12 cellular contexts compared by ENCODE assay signal in genomic region chr18:21747764-21748693, GRCh38. TPM values are rescaled to one million over a fixed set of nuclear protein-coding genes. Genes with fewer than 3 reads are reported as not detected.
DNase-seq lines count a peak whose midpoint lies in the region; FAIRE-seq and TF ChIP-seq lines count a peak whose summit lies in the region.
"Had no signal": no experiment of that assay in that cellular context is flagged by ENCODE, and none has a peak within 500 bp of the region (broad histone marks: within the 10 kb centered on the region; RNA-seq: fewer than 3 reads in every experiment).

No MANE protein-coding gene starts in this region.

- H4K20me1 ChIP-seq in Loucy (ENCODE audit: insufficient read depth, low read length, poor library complexity, severe bottlenecking) = peaks cover 83% of the 10 kb centered on the region
- H4K20me1 ChIP-seq in smooth muscle cell (ENCODE audit: low read depth) = peaks cover 100% of the 10 kb centered on the region

- CTCF ChIA-PET in activated naive CD4-positive, alpha-beta T cell treated with anti-CD3 and anti-CD28 coated beads, Interleukin-2, amount 10 ng/mL, durations not matched to agents 7 days and 5 days (lab: Charles Lee) = interaction anchor here (0.6 to 1.1 kb wide), 3 partner anchors 12 to 72 kb away, joined by 3 read pairs; no protein-coding TSS in a partner anchor
- CTCF ChIA-PET in activated naive CD4-positive, alpha-beta T cell treated with anti-CD3 and anti-CD28 coated beads for 36 hours (lab: Charles Lee) = interaction anchor here (0.6 to 1.2 kb wide), 3 partner anchors 12 to 77 kb away, joined by 3 to 4 read pairs (median 3); no protein-coding TSS in a partner anchor

- DNase-seq in activated naive CD4-positive, alpha-beta T cell treated with anti-CD3 and anti-CD28 coated beads, Interleukin-2, amount 10 ng/mL, durations not matched to agents 7 days and 5 days = no peak
- no peak for DNase-seq in activated naive CD4-positive, alpha-beta T cell treated with anti-CD3 and anti-CD28 coated beads for 36 hours
- peak; percentile 28 for DNase-seq in amniotic epithelial cell (ENCODE audit: low read depth)
- DNase-seq in smooth muscle cell (lab: John Stamatoyannopoulos, UW; ENCODE audit: unreplicated experiment) = no peak
- DNase-seq in HTR-8/SVneo (ENCODE audit: insufficient read length, low spot score) = no peak
- DNase-seq in HAP-1 (ENCODE audit: low spot score in 2 of 2) = no peak
- DNase-seq in NCI-H1436 (lab: John Stamatoyannopoulos, UW) = no peak
- DNase-seq: body of pancreas, H7, NCI-H187, pancreas had no signal

- TF ChIP-seq CTCF in Loucy (conservative IDR thresholded peaks at IDR 0.05; ENCODE audit: low read length) (no peak), smooth muscle cell (IDR thresholded peaks at IDR 0.05; ENCODE audit: borderline replicate concordance, insufficient read depth, poor library complexity, severe bottlenecking) (no peak)

- H3K9me3 ChIP-seq in Loucy (ENCODE audit: insufficient read depth, low read depth, low read length) = no peaks in the 10 kb centered on the region
- no peaks in the 10 kb centered on the region for H3K9me3 ChIP-seq in smooth muscle cell (replicated peaks; ENCODE audit: low read depth)
- H3K9me3 ChIP-seq in HAP-1 = no peaks in the 10 kb centered on the region
- H3K9me3 ChIP-seq: body of pancreas, pancreas had no signal

- H3K9me2 ChIP-seq in Loucy (replicated peaks; ENCODE audit: low read depth, low read length) = no peaks in the 10 kb centered on the region

- in situ Hi-C loops in HAP-1 (cut with MboI; ENCODE audit: low sequenced_read_pairs) = loop anchor here (25.0 kb wide), 1 partner anchor 486 kb away; no protein-coding TSS in a partner anchor

- H3K36me3 Mint-ChIP-seq in activated naive CD4-positive, alpha-beta T cell treated with anti-CD3 and anti-CD28 coated beads, Interleukin-2, amount 10 ng/mL, durations not matched to agents 7 days and 5 days = peaks cover 8% of the 10 kb centered on the region
- peaks cover 1% of the 10 kb centered on the region for H3K36me3 Mint-ChIP-seq in activated naive CD4-positive, alpha-beta T cell treated with anti-CD3 and anti-CD28 coated beads for 36 hours (ENCODE audit: low read depth)

- H3F3A ChIP-seq in Loucy (ENCODE audit: low read depth) = peaks cover 3% of the 10 kb centered on the region; the same call in 1 of the 2 replicates
- no peaks in the 10 kb centered on the region for H3F3A ChIP-seq in smooth muscle cell (ENCODE audit: low read depth)

- H3K4me1 ChIP-seq in Loucy (ENCODE audit: insufficient read depth, low read length, poor library complexity, severe bottlenecking) (peaks cover 52% of the 10 kb centered on the region), smooth muscle cell (ENCODE audit: low read depth) (peaks cover 36% of the 10 kb centered on the region), HAP-1 (peaks cover 36% of the 10 kb centered on the region)

- H3K79me2 ChIP-seq in Loucy (ENCODE audit: insufficient read depth, low read length) = peaks cover 92% of the 10 kb centered on the region
- H3K79me2 ChIP-seq in smooth muscle cell (ENCODE audit: low read depth) = peaks cover 100% of the 10 kb centered on the region

- no peaks in the 10 kb centered on the region for H3K36me3 ChIP-seq in Loucy (ENCODE audit: insufficient read depth, low read length)
- H3K36me3 ChIP-seq in smooth muscle cell (ENCODE audit: low read depth) = no peaks in the 10 kb centered on the region
- no peaks in the 10 kb centered on the region for H3K36me3 ChIP-seq in HAP-1 (replicated peaks)
- H3K36me3 ChIP-seq: pancreas had no signal

- no peak for FAIRE-seq in HTR-8/SVneo (lab: Jason Lieb, UNC)
- FAIRE-seq: pancreas had no signal

- no peaks in the 10 kb centered on the region for H3K9me3 Mint-ChIP-seq in activated naive CD4-positive, alpha-beta T cell treated with anti-CD3 and anti-CD28 coated beads, Interleukin-2, amount 10 ng/mL, durations not matched to agents 7 days and 5 days
- H3K9me3 Mint-ChIP-seq in activated naive CD4-positive, alpha-beta T cell treated with anti-CD3 and anti-CD28 coated beads for 36 hours = no peaks in the 10 kb centered on the region

- H3K27me3 Mint-ChIP-seq in activated naive CD4-positive, alpha-beta T cell treated with anti-CD3 and anti-CD28 coated beads, Interleukin-2, amount 10 ng/mL, durations not matched to agents 7 days and 5 days = no peaks in the 10 kb centered on the region
- no peaks in the 10 kb centered on the region for H3K27me3 Mint-ChIP-seq in activated naive CD4-positive, alpha-beta T cell treated with anti-CD3 and anti-CD28 coated beads for 36 hours (ENCODE audit: low read depth)

- no peak overlapping the region for H3K4me3 Mint-ChIP-seq in activated naive CD4-positive, alpha-beta T cell treated with anti-CD3 and anti-CD28 coated beads, Interleukin-2, amount 10 ng/mL, durations not matched to agents 7 days and 5 days
- H3K4me3 Mint-ChIP-seq in activated naive CD4-positive, alpha-beta T cell treated with anti-CD3 and anti-CD28 coated beads for 36 hours = no peak overlapping the region

- WGBS in smooth muscle cell (ENCODE audit: low lambda C conversion rate) = 100% methylated on average over 2 of the region's 2 CpGs

- H3K27ac ChIP-seq in smooth muscle cell (ENCODE audit: low read depth) = no peak overlapping the region
- H3K27ac ChIP-seq: body of pancreas, pancreas had no signal

- H3K4me3 ChIP-seq in Loucy (ENCODE audit: low read length, poor library complexity, severe bottlenecking) = peak overlapping the region; percentile 84
- H3K4me3 ChIP-seq in smooth muscle cell = no peak overlapping the region
- no peak overlapping the region for H3K4me3 ChIP-seq in HAP-1
- H3K4me3 ChIP-seq: body of pancreas, pancreas had no signal

- peak overlapping the region; percentile 8 for H3K27ac Mint-ChIP-seq in activated naive CD4-positive, alpha-beta T cell treated with anti-CD3 and anti-CD28 coated beads, Interleukin-2, amount 10 ng/mL, durations not matched to agents 7 days and 5 days
- H3K27ac Mint-ChIP-seq in activated naive CD4-positive, alpha-beta T cell treated with anti-CD3 and anti-CD28 coated beads for 36 hours = no peak overlapping the region

- H2AFZ ChIP-seq in Loucy (ENCODE audit: low read length) = no peak overlapping the region
- H2AFZ ChIP-seq in smooth muscle cell (ENCODE audit: low read depth) = no peak overlapping the region

- intact Hi-C loops in activated naive CD4-positive, alpha-beta T cell treated with anti-CD3 and anti-CD28 coated beads for 36 hours (cut with micrococcal nuclease) = loop anchor here (10.0 kb wide), 2 partner anchors 553 to 957 kb away; no protein-coding TSS in a partner anchor

- H3K27me3 ChIP-seq in Loucy (ENCODE audit: insufficient read depth, low read length, poor library complexity, severe bottlenecking) = no peaks in the 10 kb centered on the region
- no peaks in the 10 kb centered on the region for H3K27me3 ChIP-seq in smooth muscle cell (ENCODE audit: low read depth)
- H3K27me3 ChIP-seq in HAP-1 (ENCODE audit: low read depth) = no peaks in the 10 kb centered on the region
- H3K27me3 ChIP-seq: body of pancreas, pancreas had no signal

- H3K4me2 ChIP-seq in Loucy (ENCODE audit: low read depth, low read length, poor library complexity, severe bottlenecking) (peak overlapping the region; percentile 90), smooth muscle cell (peak overlapping the region; percentile 12)

- H3K4me1 Mint-ChIP-seq in activated naive CD4-positive, alpha-beta T cell treated with anti-CD3 and anti-CD28 coated beads, Interleukin-2, amount 10 ng/mL, durations not matched to agents 7 days and 5 days = peaks cover 51% of the 10 kb centered on the region
- H3K4me1 Mint-ChIP-seq in activated naive CD4-positive, alpha-beta T cell treated with anti-CD3 and anti-CD28 coated beads for 36 hours (ENCODE audit: low read depth) = peaks cover 45% of the 10 kb centered on the region

- peak overlapping the region; percentile 21 for H3K9ac ChIP-seq in Loucy (ENCODE audit: low read depth, low read length, poor library complexity, severe bottlenecking)
- H3K9ac ChIP-seq in smooth muscle cell (ENCODE audit: low read depth) = no peak overlapping the region

RNA-seq across cellular contexts. Expression of gene MIB1, which starts 7.4 kb away (rescaled TPM):
- 10 to 100 TPM; 22.8 to 26.2 TPM for total RNA-seq in activated naive CD4-positive, alpha-beta T cell treated with anti-CD3 and anti-CD28 coated beads for 36 hours
- total RNA-seq in smooth muscle cell = 69.1 and 96.2 TPM in 2 replicates
- 9.2 and 10.8 TPM in 2 replicates for polyA plus RNA-seq in smooth muscle cell

RNA-seq across cellular contexts. Expression of gene ABHD3, which starts 43.5 kb away (rescaled TPM):
- 10 to 100 TPM; 14.3 to 14.5 TPM for total RNA-seq in activated naive CD4-positive, alpha-beta T cell treated with anti-CD3 and anti-CD28 coated beads for 36 hours
- total RNA-seq in smooth muscle cell = 6.1 and 6.9 TPM in 2 replicates
- polyA plus RNA-seq in smooth muscle cell = 9.9 and 11.6 TPM in 2 replicates
